In genomic region chrX:109812236-109812635, GRCh38 we compare ENCODE assay signal across 21 cellular contexts.
"Had no signal": no experiment of that assay in that cellular context is flagged by ENCODE, and none has a peak within 500 bp of the region (broad histone marks: within the 10 kb centered on the region; RNA-seq: fewer than 3 reads in every experiment).

No MANE protein-coding gene starts in this region.

- H3K27me3 Mint-ChIP-seq: stimulated activated memory B cell treated with anti-CD40 and anti-IgM and Interleukin-4, amounts not matched to agents 10 μg/mL and 1 μg/mL and 100 μg/mL, for 72 hours had no signal

- H3K36me3 Mint-ChIP-seq: naive thymus-derived CD4-positive, alpha-beta T cell; stimulated activated memory B cell treated with anti-CD40 and anti-IgM and Interleukin-4, amounts not matched to agents 10 μg/mL and 1 μg/mL and 100 μg/mL, for 72 hours had no signal

- H3K9me3 Mint-ChIP-seq: naive thymus-derived CD4-positive, alpha-beta T cell; stimulated activated memory B cell treated with anti-CD40 and anti-IgM and Interleukin-4, amounts not matched to agents 10 μg/mL and 1 μg/mL and 100 μg/mL, for 72 hours; stimulated activated naive CD8-positive, alpha-beta T cell treated with anti-CD3 and anti-CD28 coated beads, Interleukin-15, Interleukin-2, amounts not matched to agents 100 ng/mL and 50 ng/mL, for 24 hours had no signal

- H3K27me3 ChIP-seq: neutrophil, right lobe of liver, spleen, testis, upper lobe of right lung, vagina had no signal

- H3K4me3 Mint-ChIP-seq: naive thymus-derived CD4-positive, alpha-beta T cell; stimulated activated memory B cell treated with anti-CD40 and anti-IgM and Interleukin-4, amounts not matched to agents 10 μg/mL and 1 μg/mL and 100 μg/mL, for 72 hours; stimulated activated naive CD8-positive, alpha-beta T cell treated with anti-CD3 and anti-CD28 coated beads, Interleukin-15, Interleukin-2, amounts not matched to agents 100 ng/mL and 50 ng/mL, for 24 hours had no signal

- H3K4me1 Mint-ChIP-seq: naive thymus-derived CD4-positive, alpha-beta T cell; stimulated activated memory B cell treated with anti-CD40 and anti-IgM and Interleukin-4, amounts not matched to agents 10 μg/mL and 1 μg/mL and 100 μg/mL, for 72 hours had no signal

- H3K27ac Mint-ChIP-seq: naive thymus-derived CD4-positive, alpha-beta T cell; stimulated activated memory B cell treated with anti-CD40 and anti-IgM and Interleukin-4, amounts not matched to agents 10 μg/mL and 1 μg/mL and 100 μg/mL, for 72 hours; stimulated activated naive CD8-positive, alpha-beta T cell treated with anti-CD3 and anti-CD28 coated beads, Interleukin-15, Interleukin-2, amounts not matched to agents 100 ng/mL and 50 ng/mL, for 24 hours had no signal

- DNase-seq: effector CD8-positive, alpha-beta T cell; foreskin melanocyte; head of caudate nucleus; hippocampal formation; mammary epithelial cell; naive thymus-derived CD4-positive, alpha-beta T cell; psoas muscle; retina; right lobe of liver; spleen; stimulated activated CD4-positive, alpha-beta T cell treated with anti-CD3 and anti-CD28 coated beads, Interleukin-15, amount 100 ng/mL, for 24 hours; stimulated activated CD4-positive, alpha-beta T cell treated with anti-CD3 and anti-CD28 coated beads, Interleukin-1b, Interleukin-23, amount 100 ng/mL, for 48 hours; stimulated activated CD4-positive, alpha-beta T cell treated with anti-CD3 and anti-CD28 coated beads, Interleukin-4, amount 100 ng/mL, for 24 hours; testis; upper lobe of right lung had no signal

- H3K9me3 ChIP-seq: neutrophil, psoas muscle, right lobe of liver, spleen, testis, tibial nerve, upper lobe of right lung, vagina had no signal

- ATAC-seq: left lobe of liver; naive thymus-derived CD4-positive, alpha-beta T cell; psoas muscle; stimulated activated memory B cell treated with anti-CD40 and anti-IgM and Interleukin-4, amounts not matched to agents 10 μg/mL and 1 μg/mL and 100 μg/mL, for 72 hours; upper lobe of right lung had no signal

- H3K27ac ChIP-seq: neutrophil, psoas muscle, right lobe of liver, spleen, testis, tibial nerve, upper lobe of right lung, vagina had no signal
